39 cellular contexts compared by ENCODE assay signal in the genomic region with DNA sequence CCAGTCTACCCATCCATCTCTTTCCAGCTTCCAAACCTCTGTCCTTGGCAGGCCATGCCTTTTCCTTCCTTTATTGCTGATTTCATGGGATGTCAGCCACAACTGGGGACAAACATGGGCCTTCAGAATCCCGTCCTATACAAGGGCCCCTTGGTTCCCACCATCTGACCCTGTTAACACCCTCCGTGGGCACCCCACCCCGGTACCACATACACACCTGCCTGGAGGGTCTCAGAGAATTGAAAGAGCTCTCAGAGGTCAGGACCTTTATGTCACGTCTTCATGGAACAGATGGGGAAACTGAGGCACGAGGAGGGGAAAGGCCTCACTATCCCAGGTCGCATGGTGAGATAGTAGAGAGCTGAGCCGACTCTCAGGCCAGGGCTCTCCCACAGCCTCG. TPM values are rescaled to one million over a fixed set of nuclear protein-coding genes. Genes with fewer than 3 reads are reported as not detected.
"Had no signal": no experiment of that assay in that cellular context is flagged by ENCODE, and none has a peak within 500 bp of the region (broad histone marks: within the 10 kb centered on the region; RNA-seq: fewer than 3 reads in every experiment).

No MANE protein-coding gene starts in this region.

- H3K4me3 ChIP-seq: MG63 had no signal

- DNase-seq: Karpas-422, Kasumi-1, KBM-7, KG1, MG63, MM.1S, MV-4-11, NCI-H1048, NCI-H1092, NCI-H1092 treated with DMSO at 0.1 percent for 48 hours, NCI-H1105, NCI-H1105 treated with DMSO at 0.1 percent for 48 hours, NCI-H1417, NCI-H1417 treated with DMSO at 0.1 percent for 48 hours, NCI-H1436, NCI-H1436 treated with DMSO at 0.1 percent for 48 hours, NCI-H146, NCI-H1694, NCI-H1694 treated with DMSO at 0.1 percent for 48 hours, NCI-H187, NCI-H187 treated with DMSO at 0.1 percent for 48 hours, NCI-H1930, NCI-H2029, NCI-H2029 treated with DMSO at 0.1 percent for 48 hours, NCI-H2081, NCI-H2081 treated with DMSO at 0.1 percent for 48 hours, NCI-H2107, NCI-H2171, NCI-H2171 treated with DMSO at 0.1 percent for 48 hours, NCI-H2227 treated with DMSO at 0.1 percent for 48 hours, NCI-H226, NCI-H345, NCI-H446, NCI-H446 treated with DMSO at 0.1 percent for 48 hours had no signal

- H3K27ac ChIP-seq: KMS-11 had no signal

- H3K4me2 ChIP-seq: KMS-11 had no signal

- H3K9ac ChIP-seq: KMS-11 had no signal

- H3K9me3 ChIP-seq: MG63 had no signal

- H3K36me3 ChIP-seq: MG63 had no signal

RNA-seq across cellular contexts. Expression of a gene that starts 53.0 kb away (rescaled TPM):
- total RNA-seq: LHCN-M2, M059J, MCF 10A, NCI-H460 had no signal
